In genomic region chr1:107748529-107748928, GRCh38 we compare ENCODE assay signal across 11 cellular contexts.
DNase-seq lines count a peak whose midpoint lies in the region; ATAC-seq, FAIRE-seq and TF ChIP-seq lines count a peak whose summit lies in the region.
"Had no signal": no experiment of that assay in that cellular context is flagged by ENCODE, and none has a peak within 500 bp of the region (broad histone marks: within the 10 kb centered on the region; RNA-seq: fewer than 3 reads in every experiment).

No MANE protein-coding gene starts in this region.

- DNase-seq in NCI-H2196 (lab: John Stamatoyannopoulos, UW; ENCODE audit: unreplicated experiment): peak; percentile 4
- DNase-seq in NCI-H2196 treated with DMSO at 0.1 percent for 48 hours (lab: John Stamatoyannopoulos, UW; ENCODE audit: unreplicated experiment): no peak
- DNase-seq in NCI-H524 (lab: John Stamatoyannopoulos, UW): peak; percentile 3 to 61
- no peak for DNase-seq in retinal pigment epithelial cell (ENCODE audit: low read depth)
- DNase-seq in erythroblast (lab: John Stamatoyannopoulos, UW): no peak
- no peak for DNase-seq in right cardiac atrium
- DNase-seq in GM10248 (ENCODE audit: extremely low spot score): no peak
- DNase-seq: naive thymus-derived CD4-positive, alpha-beta T cell; stimulated activated naive B cell treated with anti-CD40 and anti-IgM and Interleukin-4, amounts not matched to agents 10 μg/mL and 1 μg/mL and 100 μg/mL, for 72 hours had no signal

- ATAC-seq in right cardiac atrium: no peak
- ATAC-seq: naive thymus-derived CD4-positive, alpha-beta T cell; stimulated activated naive B cell treated with anti-CD40 and anti-IgM and Interleukin-4, amounts not matched to agents 10 μg/mL and 1 μg/mL and 100 μg/mL, for 72 hours had no signal

- CTCF ChIA-PET in GM10248 (lab: Yijun Ruan, JAX): interaction anchor here (0.9 to 1.4 kb wide), 2 partner anchors 10 to 34 kb away, joined by 3 to 4 read pairs; no protein-coding TSS in a partner anchor

- TF ChIP-seq CTCF in retinal pigment epithelial cell (conservative IDR thresholded peaks at IDR 0.05; ENCODE audit: low read depth, low read length): peak; percentile 52
- TF ChIP-seq CTCF in GM10248 (IDR thresholded peaks at IDR 0.05; ENCODE audit: control extremely low read depth, extremely low read depth, low read depth, missing control alignments): no peak

- no peaks in the 10 kb centered on the region for H3K27me3 ChIP-seq in right cardiac atrium (ENCODE audit: control insufficient read depth, insufficient read depth)
- H3K27me3 ChIP-seq: BLaER1 treated with 17β-estradiol and CSF1 and Interleukin-3, amounts not matched to agents 10 nM and 100 nM had no signal

- no peaks in the 10 kb centered on the region for H3K4me1 ChIP-seq in right cardiac atrium (ENCODE audit: control insufficient read depth, insufficient read depth, low read length)

- H3K27ac ChIP-seq in right cardiac atrium (ENCODE audit: low read length): no peak overlapping the region
- H3K27ac ChIP-seq: BLaER1 treated with 17β-estradiol and CSF1 and Interleukin-3, amounts not matched to agents 10 nM and 100 nM had no signal

- no peak overlapping the region for H3K4me3 ChIP-seq in retinal pigment epithelial cell (ENCODE audit: low read length)
- H3K4me3 ChIP-seq in right cardiac atrium (ENCODE audit: low read length): no peak overlapping the region
- H3K4me3 ChIP-seq: BLaER1 treated with 17β-estradiol and CSF1 and Interleukin-3, amounts not matched to agents 10 nM and 100 nM had no signal

- POLR2A ChIA-PET in GM10248 (lab: Yijun Ruan, JAX): no interaction called here

- peak; percentile 90 for FAIRE-seq in endometrium (lab: Jason Lieb, UNC)

- WGBS in right cardiac atrium: 46% methylated on average over 2 of the region's 2 CpGs

- intact Hi-C loops in right cardiac atrium (cut with DNase I): no loop called here

- H3K9me3 ChIP-seq in right cardiac atrium (ENCODE audit: control insufficient read depth, low read length): no peaks in the 10 kb centered on the region
- H3K9me3 ChIP-seq: BLaER1 treated with 17β-estradiol and CSF1 and Interleukin-3, amounts not matched to agents 10 nM and 100 nM had no signal

- TF ChIP-seq POLR2A in erythroblast (IDR thresholded peaks at IDR 0.05; ENCODE audit: low read length): no peak

Comparison
In these comparisons a context has a peak if more than half of its experiments do, and no peak if none do; other contexts are left out.
1. DNase-seq: peak in NCI-H2196 (single experiment) and NCI-H524 (2 of 2); none in NCI-H2196 treated with DMSO at 0.1 percent for 48 hours (single experiment), retinal pigment epithelial cell (single experiment), erythroblast (0 of 2), right cardiac atrium (0 of 3) and GM10248 (single experiment).